ENCODE assay signal across 9 cellular contexts in the genomic region with DNA sequence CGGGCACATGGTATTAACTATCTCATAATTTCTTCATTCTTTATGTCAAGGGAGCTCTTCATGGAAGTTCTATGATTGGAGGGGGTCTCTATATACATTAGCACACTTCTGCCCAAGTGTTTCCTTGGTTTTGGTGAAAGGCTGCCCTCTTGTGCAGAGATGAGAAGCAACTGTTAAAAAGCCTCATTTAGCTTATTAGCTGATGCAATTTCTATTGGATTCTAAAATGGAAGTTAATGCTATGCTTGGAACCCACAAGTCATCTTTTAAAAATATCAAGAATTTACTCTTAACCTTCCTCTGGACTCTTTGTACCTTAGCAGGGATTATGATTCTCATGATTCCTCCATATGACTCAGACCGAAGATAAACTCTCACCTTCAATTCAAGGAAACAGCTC.
DNase-seq lines count a peak whose midpoint lies in the region; ATAC-seq and TF ChIP-seq lines count a peak whose summit lies in the region.
"Had no signal": no experiment of that assay in that cellular context is flagged by ENCODE, and none has a peak within 500 bp of the region (broad histone marks: within the 10 kb centered on the region; RNA-seq: fewer than 3 reads in every experiment).

No MANE protein-coding gene starts in this region.

- no peaks in the 10 kb centered on the region for H3K27me3 Mint-ChIP-seq in osteocyte (ENCODE audit: unreplicated experiment)

- ATAC-seq in HG02642 (IDR thresholded peaks at IDR 0.05; ENCODE audit: poor library complexity, unreplicated experiment) = no peak
- no peak for ATAC-seq in HG02571 (IDR thresholded peaks at IDR 0.05; ENCODE audit: unreplicated experiment)

- no peaks in the 10 kb centered on the region for H3F3A ChIP-seq in GM23248 (ENCODE audit: insufficient read depth)

- H3K9me3 Mint-ChIP-seq in osteocyte (ENCODE audit: unreplicated experiment) = peaks cover 5% of the 10 kb centered on the region
- H3K9me3 Mint-ChIP-seq: activated naive CD8-positive, alpha-beta T cell treated with anti-CD3 and anti-CD28 coated beads for 36 hours had no signal

- H3K4me2 ChIP-seq in GM23248 (ENCODE audit: unreplicated experiment) = no peak overlapping the region

- no peaks in the 10 kb centered on the region for H3K27me3 ChIP-seq in GM23248 (replicated peaks; ENCODE audit: insufficient read depth)

- H3K27ac ChIP-seq in GM23248 = no peak overlapping the region

- no peaks in the 10 kb centered on the region for H3K36me3 ChIP-seq in GM23248 (ENCODE audit: low read depth)

- in situ Hi-C loops in GM23248 (cut with MboI) = no loop called here

- no peaks in the 10 kb centered on the region for H3K9me2 ChIP-seq in GM23248 (ENCODE audit: insufficient read depth)

- H3K4me3 ChIP-seq in GM23248 = no peak overlapping the region

- peaks cover 2% of the 10 kb centered on the region for H3K36me3 Mint-ChIP-seq in osteocyte (ENCODE audit: unreplicated experiment)
- H3K36me3 Mint-ChIP-seq: activated naive CD8-positive, alpha-beta T cell treated with anti-CD3 and anti-CD28 coated beads for 36 hours had no signal

- no peak overlapping the region for H3K9ac ChIP-seq in GM23248

- peaks cover 11% of the 10 kb centered on the region; the same call in 1 of the 2 replicates for H3K4me1 ChIP-seq in GM23248 (ENCODE audit: insufficient read depth)

- TF ChIP-seq CTCF in osteocyte (IDR thresholded peaks at IDR 0.05) = peak; percentile 69

- H3K27ac Mint-ChIP-seq in osteocyte (ENCODE audit: unreplicated experiment) = peak overlapping the region; percentile 1
- H3K27ac Mint-ChIP-seq: activated naive CD8-positive, alpha-beta T cell treated with anti-CD3 and anti-CD28 coated beads for 36 hours had no signal

- DNase-seq in GM23248 (peak; percentile 48), NCI-H2227 treated with DMSO at 0.1 percent for 48 hours (lab: John Stamatoyannopoulos, UW) (peak; percentile 8), dermis microvascular lymphatic vessel endothelial cell (ENCODE audit: low read depth in 2 of 2) (peak; percentile 16 to 64), osteocyte (ENCODE audit: extremely low spot score, unreplicated experiment) (no peak), MV-4-11 (lab: John Stamatoyannopoulos, UW) (no peak), epidermal melanocyte (ENCODE audit: insufficient read length, low spot score) (no peak)
- DNase-seq: activated naive CD8-positive, alpha-beta T cell treated with anti-CD3 and anti-CD28 coated beads for 36 hours had no signal

- no peaks in the 10 kb centered on the region for H3K9me3 ChIP-seq in GM23248 (ENCODE audit: low read depth)

- H3K4me1 Mint-ChIP-seq in osteocyte (ENCODE audit: unreplicated experiment) = peaks cover 40% of the 10 kb centered on the region
- H3K4me1 Mint-ChIP-seq: activated naive CD8-positive, alpha-beta T cell treated with anti-CD3 and anti-CD28 coated beads for 36 hours had no signal

- H4K20me1 ChIP-seq in GM23248 (ENCODE audit: insufficient read depth) = no peaks in the 10 kb centered on the region

- peak overlapping the region; percentile 63 for H2AFZ ChIP-seq in GM23248

- no peak overlapping the region for H3K4me3 Mint-ChIP-seq in osteocyte (ENCODE audit: unreplicated experiment)
- H3K4me3 Mint-ChIP-seq: activated naive CD8-positive, alpha-beta T cell treated with anti-CD3 and anti-CD28 coated beads for 36 hours had no signal

- H3K79me2 ChIP-seq in GM23248 (ENCODE audit: insufficient read depth) = no peaks in the 10 kb centered on the region

- 92% methylated on average over 2 of the region's 2 CpGs for whole genome bisulfite sequencing in GM23248 (ENCODE audit: low coverage in 1 of 2, low lambda C conversion rate in 2 of 2, missing lambda C conversion rate in 2 of 2), 2 experiments

Comparison
In these comparisons a context has a peak if more than half of its experiments do, and no peak if none do; other contexts are left out.
1. DNase-seq: peak in GM23248 (single experiment), NCI-H2227 treated with DMSO at 0.1 percent for 48 hours (single experiment) and dermis microvascular lymphatic vessel endothelial cell (2 of 2); none in osteocyte (single experiment), MV-4-11 (single experiment) and epidermal melanocyte (single experiment).